Comparison of ENCODE assay signal across 16 cellular contexts in the genomic region with DNA sequence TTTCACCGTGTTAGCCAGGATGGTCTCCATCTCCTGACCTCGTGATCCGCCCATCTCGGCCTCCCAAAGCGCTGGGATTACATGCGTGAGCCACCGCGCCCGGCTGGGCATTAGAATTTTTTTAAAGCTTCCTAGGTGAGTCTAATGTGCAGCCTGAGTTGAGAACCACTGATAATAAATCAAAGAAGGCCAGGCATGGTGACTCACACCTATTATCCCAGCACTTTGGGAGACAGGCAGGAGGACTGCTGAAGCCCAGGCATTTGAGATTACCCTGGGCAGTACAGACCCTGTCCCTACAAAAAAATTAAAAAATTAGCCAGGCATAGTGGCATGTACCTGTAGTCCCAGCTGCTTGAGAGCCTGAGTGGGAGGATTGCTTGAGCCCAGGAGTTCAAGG.
"Had no signal": no experiment of that assay in that cellular context is flagged by ENCODE, and none has a peak within 500 bp of the region (broad histone marks: within the 10 kb centered on the region; RNA-seq: fewer than 3 reads in every experiment).

No MANE protein-coding gene starts in this region.

- H3K4me1 Mint-ChIP-seq: activated naive CD8-positive, alpha-beta T cell treated with anti-CD3 and anti-CD28 coated beads for 36 hours; immature natural killer cell; memory B cell; stimulated activated effector memory CD8-positive, alpha-beta T cell treated with anti-CD3 and anti-CD28 coated beads, Interleukin-12 subunit alpha, Interleukin-12 subunit beta, amount 100 ng/mL, for 72 hours had no signal

- H3K27me3 Mint-ChIP-seq: activated CD8-positive, alpha-beta T cell treated with anti-CD3 and anti-CD28 coated beads for 36 hours; activated naive CD8-positive, alpha-beta T cell treated with anti-CD3 and anti-CD28 coated beads for 36 hours; memory B cell had no signal

- H3K4me3 ChIP-seq: left lung had no signal

- H3K36me3 ChIP-seq: brain microvascular endothelial cell, left lung, WERI-Rb-1 had no signal

- H3K27ac Mint-ChIP-seq: activated CD8-positive, alpha-beta T cell treated with anti-CD3 and anti-CD28 coated beads for 36 hours; activated naive CD8-positive, alpha-beta T cell treated with anti-CD3 and anti-CD28 coated beads for 36 hours; activated T-cell treated with anti-CD3 and anti-CD28 coated beads, Interleukin-2, amount 50 U/mL, for 72 hours; immature natural killer cell; memory B cell; natural killer cell treated with Interleukin-12 subunit alpha and Interleukin-12 subunit beta and Interleukin-15 and Interleukin-18, amount 100 ng/mL, for 72 hours; stimulated activated effector memory CD8-positive, alpha-beta T cell treated with anti-CD3 and anti-CD28 coated beads, Interleukin-12 subunit alpha, Interleukin-12 subunit beta, amount 100 ng/mL, for 72 hours had no signal

- H3K9me3 ChIP-seq: left lung had no signal

- H3K27ac ChIP-seq: brain microvascular endothelial cell, left lung, WERI-Rb-1 had no signal

- H3K4me1 ChIP-seq: left lung had no signal

- H3K9me3 Mint-ChIP-seq: activated CD8-positive, alpha-beta T cell treated with anti-CD3 and anti-CD28 coated beads for 36 hours; activated naive CD8-positive, alpha-beta T cell treated with anti-CD3 and anti-CD28 coated beads for 36 hours; activated T-cell treated with anti-CD3 and anti-CD28 coated beads, Interleukin-2, amount 50 U/mL, for 72 hours; immature natural killer cell; memory B cell; natural killer cell treated with Interleukin-12 subunit alpha and Interleukin-12 subunit beta and Interleukin-15 and Interleukin-18, amount 100 ng/mL, for 72 hours; stimulated activated effector memory CD8-positive, alpha-beta T cell treated with anti-CD3 and anti-CD28 coated beads, Interleukin-12 subunit alpha, Interleukin-12 subunit beta, amount 100 ng/mL, for 72 hours had no signal

- ATAC-seq: activated CD8-positive, alpha-beta T cell treated with anti-CD3 and anti-CD28 coated beads for 36 hours; activated T-cell treated with anti-CD3 and anti-CD28 coated beads, Interleukin-2, amount 50 U/mL, for 72 hours; left lung; natural killer cell treated with Interleukin-12 subunit alpha and Interleukin-12 subunit beta and Interleukin-15 and Interleukin-18, amount 100 ng/mL, for 72 hours; stimulated activated effector memory CD8-positive, alpha-beta T cell treated with anti-CD3 and anti-CD28 coated beads, Interleukin-12 subunit alpha, Interleukin-12 subunit beta, amount 100 ng/mL, for 72 hours had no signal

- H3K4me3 Mint-ChIP-seq: activated CD8-positive, alpha-beta T cell treated with anti-CD3 and anti-CD28 coated beads for 36 hours; activated naive CD8-positive, alpha-beta T cell treated with anti-CD3 and anti-CD28 coated beads for 36 hours; activated T-cell treated with anti-CD3 and anti-CD28 coated beads, Interleukin-2, amount 50 U/mL, for 72 hours; immature natural killer cell; memory B cell; natural killer cell treated with Interleukin-12 subunit alpha and Interleukin-12 subunit beta and Interleukin-15 and Interleukin-18, amount 100 ng/mL, for 72 hours; stimulated activated effector memory CD8-positive, alpha-beta T cell treated with anti-CD3 and anti-CD28 coated beads, Interleukin-12 subunit alpha, Interleukin-12 subunit beta, amount 100 ng/mL, for 72 hours had no signal

- DNase-seq: activated CD4-positive, alpha-beta T cell treated with anti-CD3 and anti-CD28 coated beads for 4 hours; activated CD8-positive, alpha-beta T cell treated with anti-CD3 and anti-CD28 coated beads for 36 hours; activated naive CD8-positive, alpha-beta T cell treated with anti-CD3 and anti-CD28 coated beads for 36 hours; activated T-cell treated with anti-CD3 and anti-CD28 coated beads, Interleukin-2, amount 50 U/mL, for 72 hours; brain microvascular endothelial cell; cortex of kidney; effector CD4-positive, alpha-beta T cell; foreskin melanocyte; head of caudate nucleus; immature natural killer cell; left lung; retina; WERI-Rb-1 had no signal

- H3K27me3 ChIP-seq: brain microvascular endothelial cell, left lung had no signal

- H3K36me3 Mint-ChIP-seq: activated naive CD8-positive, alpha-beta T cell treated with anti-CD3 and anti-CD28 coated beads for 36 hours; immature natural killer cell; memory B cell; natural killer cell treated with Interleukin-12 subunit alpha and Interleukin-12 subunit beta and Interleukin-15 and Interleukin-18, amount 100 ng/mL, for 72 hours; stimulated activated effector memory CD8-positive, alpha-beta T cell treated with anti-CD3 and anti-CD28 coated beads, Interleukin-12 subunit alpha, Interleukin-12 subunit beta, amount 100 ng/mL, for 72 hours had no signal
